In the genomic region with DNA sequence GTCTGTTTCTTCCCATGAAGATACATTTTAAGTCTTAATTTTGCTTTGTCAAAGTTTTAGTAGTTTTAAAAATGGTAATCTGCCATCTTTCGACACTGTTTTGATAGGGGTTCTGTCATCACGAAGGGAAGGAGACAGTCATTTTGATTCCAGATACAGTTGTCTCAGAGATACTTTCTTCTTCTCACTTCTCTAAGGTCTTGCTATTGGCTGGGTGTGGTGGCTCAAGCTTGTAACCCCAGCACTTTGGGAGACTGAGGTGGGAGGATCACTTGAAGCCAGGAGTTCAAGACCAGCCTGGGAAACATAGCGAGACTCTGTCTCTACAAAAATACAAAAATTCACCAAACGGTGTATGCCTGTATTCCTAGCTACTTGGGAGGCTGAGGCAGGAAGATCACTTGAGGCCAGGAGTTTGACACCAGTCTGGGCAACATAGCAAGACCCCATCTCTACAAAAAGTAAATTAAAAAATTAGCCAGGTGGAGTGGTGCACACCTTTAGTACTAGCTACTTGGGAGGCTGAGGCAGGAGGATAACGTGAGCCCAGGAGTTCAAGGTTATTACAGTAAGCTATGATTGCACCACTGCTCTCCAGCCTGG, we compare ENCODE assay signal across 13 cellular contexts. TPM values are rescaled to one million over a fixed set of nuclear protein-coding genes. Genes with fewer than 3 reads are reported as not detected.
DNase-seq lines count a peak whose midpoint lies in the region; ATAC-seq and TF ChIP-seq lines count a peak whose summit lies in the region.
"Had no signal": no experiment of that assay in that cellular context is flagged by ENCODE, and none has a peak within 500 bp of the region (broad histone marks: within the 10 kb centered on the region; RNA-seq: fewer than 3 reads in every experiment).

No MANE protein-coding gene starts in this region.

- peak overlapping the region; percentile 97 for H3K27ac ChIP-seq in SU-DHL-6 (ENCODE audit: low read depth, low read length)
- peak overlapping the region; percentile 68 for H3K27ac ChIP-seq in colonic mucosa
- no peak overlapping the region for H3K27ac ChIP-seq in A673 (ENCODE audit: low read depth, low read length, poor library complexity, severe bottlenecking)

- H4K20me1 ChIP-seq in SU-DHL-6 (ENCODE audit: low read depth, low read length): no peaks in the 10 kb centered on the region

- peak; percentile 64 for DNase-seq in activated CD4-positive, alpha-beta T cell treated with anti-CD3 and anti-CD28 coated beads for 36 hours
- DNase-seq in activated CD4-positive, alpha-beta T cell treated with anti-CD3 and anti-CD28 coated beads for 1 hour: no peak
- DNase-seq in colonic mucosa (no peak), DMS114 treated with DMSO at 0.1 percent for 48 hours (lab: John Stamatoyannopoulos, UW; ENCODE audit: unreplicated experiment) (no peak), A673 (ENCODE audit: low spot score) (no peak), mucosa of descending colon (no peak)
- DNase-seq in stimulated activated CD8-positive, alpha-beta memory T cell treated with anti-CD3 and anti-CD28 coated beads, Interleukin-4, amount 100 ng/mL, for 48 hours: peak; percentile 54
- DNase-seq: 8988T, cortex of kidney, heart right ventricle, NCI-H1048, NCI-H69 had no signal

- H3K4me3 ChIP-seq in SU-DHL-6 (ENCODE audit: insufficient read depth, low read length, poor library complexity, severe bottlenecking) (peak overlapping the region; percentile 35), colonic mucosa (no peak overlapping the region), A673 (ENCODE audit: low read depth, low read length, poor library complexity, severe bottlenecking) (no peak overlapping the region), mucosa of descending colon (no peak overlapping the region)

- H3K9me3 Mint-ChIP-seq in activated CD4-positive, alpha-beta T cell treated with anti-CD3 and anti-CD28 coated beads for 36 hours (ENCODE audit: low read depth): no peaks in the 10 kb centered on the region

- peaks cover 41% of the 10 kb centered on the region for H3K36me3 Mint-ChIP-seq in activated CD4-positive, alpha-beta T cell treated with anti-CD3 and anti-CD28 coated beads for 36 hours (ENCODE audit: low read depth)

- peak overlapping the region; percentile 99 for H3K4me3 Mint-ChIP-seq in activated CD4-positive, alpha-beta T cell treated with anti-CD3 and anti-CD28 coated beads for 36 hours

- H3K9ac ChIP-seq in SU-DHL-6 (ENCODE audit: low read length) (peak overlapping the region; percentile 92), colonic mucosa (ENCODE audit: low read depth in 2 of 2, low read length in 2 of 2) (no peak overlapping the region)

- H3K79me2 ChIP-seq in SU-DHL-6 (ENCODE audit: insufficient read depth, low read length): peaks cover 79% of the 10 kb centered on the region

- no peak overlapping the region for H2AFZ ChIP-seq in SU-DHL-6 (ENCODE audit: low read depth, low read length, severe bottlenecking)

- peak overlapping the region; percentile 96 for H3K27ac Mint-ChIP-seq in activated CD4-positive, alpha-beta T cell treated with anti-CD3 and anti-CD28 coated beads for 36 hours

- H3K4me1 ChIP-seq in colonic mucosa: no peaks in the 10 kb centered on the region
- H3K4me1 ChIP-seq in A673 (ENCODE audit: insufficient read depth, low read length, poor library complexity, severe bottlenecking): peaks cover 32% of the 10 kb centered on the region
- peaks cover 18% of the 10 kb centered on the region for H3K4me1 ChIP-seq in mucosa of descending colon (ENCODE audit: low read depth)

- peak overlapping the region; percentile 96 for H3K4me2 ChIP-seq in SU-DHL-6 (ENCODE audit: low read depth, low read length, poor library complexity, severe bottlenecking)

- H3K9me3 ChIP-seq in SU-DHL-6 (ENCODE audit: insufficient read depth, low read length) (no peaks in the 10 kb centered on the region), colonic mucosa (no peaks in the 10 kb centered on the region), A673 (ENCODE audit: low read depth, low read length, poor library complexity, severe bottlenecking) (no peaks in the 10 kb centered on the region), mucosa of descending colon (no peaks in the 10 kb centered on the region)
- H3K9me3 ChIP-seq: heart right ventricle had no signal

- intact Hi-C loops in activated CD4-positive, alpha-beta T cell treated with anti-CD3 and anti-CD28 coated beads for 36 hours (cut with DNase I, micrococcal nuclease): loop anchor here (1.0 to 5.0 kb wide), 11 partner anchors 9 to 1700 kb away; a partner anchor contains a TSS
- intact Hi-C loops in colonic mucosa (cut with DNase I): no loop called here
- intact Hi-C loops in A673 (cut with micrococcal nuclease; ENCODE audit: unreplicated experiment): no loop called here
- intact Hi-C loops in mucosa of descending colon (cut with DNase I, micrococcal nuclease): no loop called here

- peaks cover 30% of the 10 kb centered on the region for H3F3A ChIP-seq in SU-DHL-6 (ENCODE audit: insufficient read depth)

- peak; percentile 40 for ATAC-seq in activated CD4-positive, alpha-beta T cell treated with anti-CD3 and anti-CD28 coated beads for 36 hours
- no peak for ATAC-seq in mucosa of descending colon
- ATAC-seq: heart right ventricle had no signal

- H3K9me2 ChIP-seq in SU-DHL-6 (replicated peaks; ENCODE audit: insufficient read depth, low read length): no peaks in the 10 kb centered on the region

- no peak for TF ChIP-seq CTCF in SU-DHL-6 (IDR thresholded peaks at IDR 0.05; ENCODE audit: insufficient read depth, low read length, poor library complexity, severe bottlenecking)
- no peak for TF ChIP-seq CTCF in colonic mucosa (IDR thresholded peaks at IDR 0.05)
- no peak for TF ChIP-seq CTCF in A673 (conservative IDR thresholded peaks at IDR 0.05; ENCODE audit: low read depth, low read length)
- TF ChIP-seq CTCF in mucosa of descending colon (IDR thresholded peaks at IDR 0.05): no peak

- H3K36me3 ChIP-seq in SU-DHL-6 (ENCODE audit: low read length) (0 out of 2 replicates have a peak, but pooled peaks cover 2% of the 10 kb centered on the region), colonic mucosa (no peaks in the 10 kb centered on the region), A673 (ENCODE audit: insufficient read depth, low read length, poor library complexity, severe bottlenecking) (no peaks in the 10 kb centered on the region), mucosa of descending colon (ENCODE audit: low read depth) (no peaks in the 10 kb centered on the region)

- BruUV-seq in A673 (replicated peaks; lab: Mats Ljungman, UMichigan): no TSS peak

- H3K4me1 Mint-ChIP-seq in activated CD4-positive, alpha-beta T cell treated with anti-CD3 and anti-CD28 coated beads for 36 hours: peaks cover 69% of the 10 kb centered on the region

- CTCF ChIA-PET in activated CD4-positive, alpha-beta T cell treated with anti-CD3 and anti-CD28 coated beads for 36 hours (lab: Charles Lee): interaction anchor here (0.7 to 3.4 kb wide), 5 partner anchors 10 to 145 kb away, joined by 3 to 18 read pairs (median 14); no protein-coding TSS in a partner anchor
- CTCF ChIA-PET in A673 (lab: Charles Lee): no interaction called here

- H3K27me3 ChIP-seq in SU-DHL-6 (ENCODE audit: low read length) (no peaks in the 10 kb centered on the region), colonic mucosa (no peaks in the 10 kb centered on the region), A673 (replicated peaks; ENCODE audit: insufficient read depth, low read depth, low read length, poor library complexity) (no peaks in the 10 kb centered on the region)
- H3K27me3 ChIP-seq: heart right ventricle had no signal

- H3K27me3 Mint-ChIP-seq in activated CD4-positive, alpha-beta T cell treated with anti-CD3 and anti-CD28 coated beads for 36 hours: no peaks in the 10 kb centered on the region

- POLR2A ChIA-PET in activated CD4-positive, alpha-beta T cell treated with anti-CD3 and anti-CD28 coated beads for 36 hours (lab: Charles Lee): interaction anchor here (0.5 to 2.0 kb wide), 11 partner anchors 10 to 1642 kb away, joined by 3 to 21 read pairs (median 6); a partner anchor contains a TSS
- POLR2A ChIA-PET in A673 (lab: Charles Lee; ENCODE audit: low non-redundant PET): no interaction called here

RNA-seq across cellular contexts. Expression of a gene that starts 3.3 kb away (rescaled TPM):
- 100 to 1,000 TPM; 147 to 260 TPM for total RNA-seq in activated CD4-positive, alpha-beta T cell treated with anti-CD3 and anti-CD28 coated beads for 36 hours
- total RNA-seq in colonic mucosa (10 to 100 TPM in 1 of 2 donors, 1 to 10 TPM in 1; 7.4 to 18.0 TPM), A673 (2021) (29.1 and 34.3 TPM in 2 replicates), mucosa of descending colon (10 to 100 TPM in 2 of 3 donors, 1 to 10 TPM in 1; 7.4 to 26.4 (median 18.3) TPM)

RNA-seq across cellular contexts. Expression of a gene that starts 35.4 kb away (rescaled TPM):
- total RNA-seq in activated CD4-positive, alpha-beta T cell treated with anti-CD3 and anti-CD28 coated beads for 36 hours: 100 to 1,000 TPM; 117 to 143 TPM
- total RNA-seq in colonic mucosa (100 to 1,000 TPM; 205 to 269 TPM), A673 (2021) (64.2 and 65.6 TPM in 2 replicates), mucosa of descending colon (100 to 1,000 TPM; 187 to 234 (median 208) TPM)

Comparison
In these comparisons a context has a peak if more than half of its experiments do, and no peak if none do; other contexts are left out.
1. DNase-seq: peak in activated CD4-positive, alpha-beta T cell treated with anti-CD3 and anti-CD28 coated beads for 36 hours (single experiment) and stimulated activated CD8-positive, alpha-beta memory T cell treated with anti-CD3 and anti-CD28 coated beads, Interleukin-4, amount 100 ng/mL, for 48 hours (single experiment); none in activated CD4-positive, alpha-beta T cell treated with anti-CD3 and anti-CD28 coated beads for 1 hour (single experiment), colonic mucosa (single experiment), DMS114 treated with DMSO at 0.1 percent for 48 hours (single experiment), A673 (single experiment) and mucosa of descending colon (0 of 3).
2. intact Hi-C loops: an anchor here in activated CD4-positive, alpha-beta T cell treated with anti-CD3 and anti-CD28 coated beads for 36 hours (1.0 to 5.0 kb wide); none called in colonic mucosa, A673 and mucosa of descending colon.